1 cellular context compared by ENCODE assay signal in the genomic region with DNA sequence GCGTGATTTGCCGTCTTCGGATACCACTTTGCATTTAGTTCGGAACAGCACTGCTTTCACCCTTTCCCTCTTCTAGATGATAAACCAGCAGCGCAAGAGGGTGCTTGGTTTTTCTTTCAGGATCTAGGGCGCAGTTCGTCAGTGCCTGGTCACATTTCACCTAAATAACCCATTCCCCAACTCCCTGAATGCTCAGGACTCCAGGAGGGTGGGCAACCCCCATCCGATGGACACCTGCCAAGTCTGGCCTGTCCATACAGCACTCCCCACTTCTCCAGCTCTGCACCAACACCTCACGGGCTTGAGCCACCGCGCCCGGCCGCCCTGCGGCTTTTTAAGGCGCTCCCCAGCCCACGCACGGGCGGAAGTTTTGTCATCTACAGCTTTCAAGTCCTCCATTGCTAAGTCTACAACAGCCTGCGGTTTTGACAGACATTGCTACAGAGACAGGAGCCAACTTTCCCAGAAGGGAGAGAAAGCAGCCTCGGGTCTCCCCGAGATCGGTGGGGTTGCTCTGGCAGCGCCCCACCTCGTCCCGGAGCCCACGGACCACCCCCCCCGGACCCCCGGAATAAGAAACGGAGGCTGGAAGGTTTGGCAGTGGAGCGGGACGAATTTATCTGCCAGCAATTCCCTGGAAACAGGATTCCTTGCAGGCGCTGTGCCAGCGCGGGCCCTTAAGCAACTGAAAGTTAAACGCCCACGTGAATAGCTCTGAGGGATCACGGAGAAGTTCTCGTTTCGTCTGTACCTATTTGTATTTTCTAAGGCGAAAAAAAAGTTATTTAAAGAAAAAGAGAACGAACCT.
TF ChIP-seq lines count a peak whose summit lies in the region.

No MANE protein-coding gene starts in this region.

TF ChIP-seq in K562, 482 proteins besides CTCF, POLR2A, EP300 and RAD21:
- TF ChIP-seq PTTG1 (tag; IDR thresholded peaks at IDR 0.05; ENCODE audit: low read depth) (no peak), EGR1 (conservative IDR thresholded peaks at IDR 0.05) (peak; percentile 53), ATF1 (CRISPR knock-in tag; IDR thresholded peaks at IDR 0.05) (no peak), ATF1 (tag; IDR thresholded peaks at IDR 0.05) (no peak), NRF1 (conservative IDR thresholded peaks at IDR 0.05 in 1 of 2, IDR thresholded peaks at IDR 0.05 in 1 of 2) (0 out of 4 replicates have a peak, but pooled peaks of 1 of the 2 experiments have one; percentile 20), ETS1 (conservative IDR thresholded peaks at IDR 0.05; ENCODE audit: control insufficient read depth, low read depth, low read length) (no peak), RNF2 (IDR thresholded peaks at IDR 0.05) (peak; percentile 36; the same call in 1 of the 2 replicates), ZBTB33 (CRISPR knock-in tag; IDR thresholded peaks at IDR 0.05) (no peak), KLF1 (tag; IDR thresholded peaks at IDR 0.05) (no peak), HNRNPLL (IDR thresholded peaks at IDR 0.05; ENCODE audit: low read depth, low read length, poor library complexity, severe bottlenecking) (no peak), GABPA (tag; conservative IDR thresholded peaks at IDR 0.05; ENCODE audit: low read depth) (peak; percentile 62; the same call in 1 of the 2 replicates), MTF1 (CRISPR knock-in tag; IDR thresholded peaks at IDR 0.05; ENCODE audit: borderline replicate concordance) (no peak), WHSC1 (IDR thresholded peaks at IDR 0.05; ENCODE audit: low read length) (no peak), HES1 (IDR thresholded peaks at IDR 0.05; ENCODE audit: low read depth) (0 out of 2 replicates have a peak, but pooled peaks have one; percentile 39), CCNT2 (IDR thresholded peaks at IDR 0.05; ENCODE audit: borderline replicate concordance, extremely low read depth, insufficient read length, low read depth, low read length) (no peak), EHMT2 (IDR thresholded peaks at IDR 0.05) (no peak), CEBPG (CRISPR knock-in tag; IDR thresholded peaks at IDR 0.05) (no peak), CEBPG (tag; conservative IDR thresholded peaks at IDR 0.05 in 1 of 2, IDR thresholded peaks at IDR 0.05 in 1 of 2) (0 out of 4 replicates have a peak, but pooled peaks of 1 of the 2 experiments have one; percentile 15), MYNN (IDR thresholded peaks at IDR 0.05) (no peak), MYNN (CRISPR knock-in tag; IDR thresholded peaks at IDR 0.05) (no peak), MTA1 (IDR thresholded peaks at IDR 0.05; ENCODE audit: borderline replicate concordance) (no peak), YY1 (IDR thresholded peaks at IDR 0.05; ENCODE audit: borderline replicate concordance in 1 of 3, control insufficient read depth in 1 of 3, extremely low read depth in 1 of 3, insufficient read depth in 3 of 3, insufficient read length in 1 of 3, insufficient replicate concordance in 2 of 3, low read depth in 1 of 3, low read length in 2 of 3) (peak in 1 of 3 experiments; percentile 54), ETV1 (tag; conservative IDR thresholded peaks at IDR 0.05; ENCODE audit: low read depth) (peak; percentile 56), HDAC2 (IDR thresholded peaks at IDR 0.05) (no peak), ELF1 (tag; IDR thresholded peaks at IDR 0.05) (no peak), NR3C1 (CRISPR knock-in tag; IDR thresholded peaks at IDR 0.05) (no peak), ARID1B (IDR thresholded peaks at IDR 0.05) (no peak), MEIS2 (IDR thresholded peaks at IDR 0.05; ENCODE audit: partially characterized antibody) (no peak)
- TF ChIP-seq, protein P1, sequence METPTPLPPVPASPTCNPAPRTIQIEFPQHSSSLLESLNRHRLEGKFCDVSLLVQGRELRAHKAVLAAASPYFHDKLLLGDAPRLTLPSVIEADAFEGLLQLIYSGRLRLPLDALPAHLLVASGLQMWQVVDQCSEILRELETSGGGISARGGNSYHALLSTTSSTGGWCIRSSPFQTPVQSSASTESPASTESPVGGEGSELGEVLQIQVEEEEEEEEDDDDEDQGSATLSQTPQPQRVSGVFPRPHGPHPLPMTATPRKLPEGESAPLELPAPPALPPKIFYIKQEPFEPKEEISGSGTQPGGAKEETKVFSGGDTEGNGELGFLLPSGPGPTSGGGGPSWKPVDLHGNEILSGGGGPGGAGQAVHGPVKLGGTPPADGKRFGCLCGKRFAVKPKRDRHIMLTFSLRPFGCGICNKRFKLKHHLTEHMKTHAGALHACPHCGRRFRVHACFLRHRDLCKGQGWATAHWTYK (CRISPR knock-in tag; IDR thresholded peaks at IDR 0.05): no peak
- TF ChIP-seq, protein P2, sequence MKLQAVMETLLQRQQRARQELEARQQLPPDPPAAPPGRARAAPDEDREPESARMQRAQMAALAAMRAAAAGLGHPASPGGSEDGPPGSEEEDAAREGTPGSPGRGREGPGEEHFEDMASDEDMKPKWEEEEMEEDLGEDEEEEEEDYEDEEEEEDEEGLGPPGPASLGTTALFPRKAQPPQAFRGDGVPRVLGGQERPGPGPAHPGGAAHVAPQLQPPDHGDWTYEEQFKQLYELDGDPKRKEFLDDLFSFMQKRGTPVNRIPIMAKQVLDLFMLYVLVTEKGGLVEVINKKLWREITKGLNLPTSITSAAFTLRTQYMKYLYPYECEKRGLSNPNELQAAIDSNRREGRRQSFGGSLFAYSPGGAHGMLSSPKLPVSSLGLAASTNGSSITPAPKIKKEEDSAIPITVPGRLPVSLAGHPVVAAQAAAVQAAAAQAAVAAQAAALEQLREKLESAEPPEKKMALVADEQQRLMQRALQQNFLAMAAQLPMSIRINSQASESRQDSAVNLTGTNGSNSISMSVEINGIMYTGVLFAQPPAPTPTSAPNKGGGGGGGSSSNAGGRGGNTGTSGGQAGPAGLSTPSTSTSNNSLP (IDR thresholded peaks at IDR 0.05; ENCODE audit: borderline replicate concordance, low read depth, low read length): no peak
- TF ChIP-seq, protein P3, sequence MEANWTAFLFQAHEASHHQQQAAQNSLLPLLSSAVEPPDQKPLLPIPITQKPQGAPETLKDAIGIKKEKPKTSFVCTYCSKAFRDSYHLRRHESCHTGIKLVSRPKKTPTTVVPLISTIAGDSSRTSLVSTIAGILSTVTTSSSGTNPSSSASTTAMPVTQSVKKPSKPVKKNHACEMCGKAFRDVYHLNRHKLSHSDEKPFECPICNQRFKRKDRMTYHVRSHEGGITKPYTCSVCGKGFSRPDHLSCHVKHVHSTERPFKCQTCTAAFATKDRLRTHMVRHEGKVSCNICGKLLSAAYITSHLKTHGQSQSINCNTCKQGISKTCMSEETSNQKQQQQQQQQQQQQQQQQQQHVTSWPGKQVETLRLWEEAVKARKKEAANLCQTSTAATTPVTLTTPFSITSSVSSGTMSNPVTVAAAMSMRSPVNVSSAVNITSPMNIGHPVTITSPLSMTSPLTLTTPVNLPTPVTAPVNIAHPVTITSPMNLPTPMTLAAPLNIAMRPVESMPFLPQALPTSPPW (CRISPR knock-in tag; IDR thresholded peaks at IDR 0.05): no peak
